20 cellular contexts compared by ENCODE assay signal in the genomic region with DNA sequence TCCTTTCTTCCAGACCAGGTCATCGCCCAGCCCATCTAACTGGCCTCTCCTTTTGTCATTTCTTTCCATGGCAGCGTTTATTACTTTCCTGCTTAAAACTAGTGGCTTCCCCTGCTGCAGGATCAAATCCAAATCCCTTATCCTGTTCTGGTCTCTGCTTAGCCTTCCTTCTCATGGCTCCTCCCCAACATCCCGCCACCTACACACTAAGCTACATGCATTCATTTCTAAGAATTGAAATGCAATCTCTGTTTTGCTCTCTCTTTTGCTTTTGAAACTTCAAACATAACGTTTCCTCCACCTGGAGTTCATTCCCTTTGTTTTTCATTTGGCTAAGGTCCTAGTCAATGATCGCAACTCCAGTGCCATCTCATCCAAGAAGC. TPM values are rescaled to one million over a fixed set of nuclear protein-coding genes. Genes with fewer than 3 reads are reported as not detected.
DNase-seq lines count a peak whose midpoint lies in the region; ATAC-seq, FAIRE-seq and TF ChIP-seq lines count a peak whose summit lies in the region.
"Had no signal": no experiment of that assay in that cellular context is flagged by ENCODE, and none has a peak within 500 bp of the region (broad histone marks: within the 10 kb centered on the region; RNA-seq: fewer than 3 reads in every experiment).

No MANE protein-coding gene starts in this region.

- no peaks in the 10 kb centered on the region for H4K20me1 ChIP-seq in GM23248 (ENCODE audit: insufficient read depth)
- no peaks in the 10 kb centered on the region for H4K20me1 ChIP-seq in fibroblast of lung (ENCODE audit: control insufficient read depth, extremely low read depth, insufficient read depth, low read length)

- H3K27me3 ChIP-seq in GM23248 (replicated peaks; ENCODE audit: insufficient read depth) (no peaks in the 10 kb centered on the region), fibroblast of lung (ENCODE audit: control insufficient read depth, insufficient read depth, low read length) (no peaks in the 10 kb centered on the region)
- H3K27me3 ChIP-seq: body of pancreas, upper lobe of left lung had no signal

- peak overlapping the region; percentile 56 for H3K4me2 ChIP-seq in GM23248 (ENCODE audit: unreplicated experiment)
- no peak overlapping the region for H3K4me2 ChIP-seq in fibroblast of lung (ENCODE audit: extremely low read depth, insufficient read depth, low read length)

- H3K27ac ChIP-seq in GM23248 = peak overlapping the region; percentile 97
- peak overlapping the region; percentile 4 for H3K27ac ChIP-seq in angular gyrus (ENCODE audit: low read depth, low read length)
- peak overlapping the region; percentile 89 for H3K27ac ChIP-seq in fibroblast of lung (ENCODE audit: insufficient read depth, low read length)
- H3K27ac ChIP-seq in skin epidermis = peak overlapping the region in 18 of 21 experiments; percentile 3 to 80 (median 54)
- H3K27ac ChIP-seq: body of pancreas had no signal

- H3K4me3 ChIP-seq in GM23248 = no peak overlapping the region
- no peak overlapping the region for H3K4me3 ChIP-seq in fibroblast of lung (replicated peaks in 1 of 4; ENCODE audit: control extremely low read depth in 1 of 4, insufficient read depth in 1 of 4, low read depth in 3 of 4, low read length in 4 of 4)
- H3K4me3 ChIP-seq in skin epidermis = no peak overlapping the region
- H3K4me3 ChIP-seq: body of pancreas, upper lobe of left lung had no signal

- 78 to 85% methylated on average over 5 of the region's 5 CpGs for WGBS in GM23248 (ENCODE audit: low coverage in 1 of 2, low lambda C conversion rate in 2 of 2, missing lambda C conversion rate in 2 of 2), 2 experiments

- H3K9ac ChIP-seq in GM23248 (peak overlapping the region; percentile 77; the same call in 1 of the 2 replicates), fibroblast of lung (ENCODE audit: insufficient read depth, low read length) (no peak overlapping the region)

- no peak for TF ChIP-seq CTCF in fibroblast of lung (conservative IDR thresholded peaks at IDR 0.05 in 1 of 2, IDR thresholded peaks at IDR 0.05 in 1 of 2; ENCODE audit: low read depth in 1 of 2, low read length in 2 of 2)

- DNase-seq in GM23248 (peak; percentile 39), fibroblast of lung (ENCODE audit: low read depth in 2 of 2) (no peak), NCI-H69 (lab: John Stamatoyannopoulos, UW) (no peak), RCC 7860 (ENCODE audit: low spot score) (no peak)
- DNase-seq: body of pancreas; cortex of kidney; erythroblast; midbrain; NCI-H1105 treated with DMSO at 0.1 percent for 48 hours; NCI-H2081 treated with DMSO at 0.1 percent for 48 hours; nephron progenitor cell; NK-92 treated with Interleukin-12 subunit alpha and Interleukin-12 subunit beta, amount 100 ng/mL, for 24 hours; stimulated activated CD4-positive, alpha-beta T cell treated with anti-CD3 and anti-CD28 coated beads, Interleukin-4, amount 100 ng/mL, for 1 hour; stimulated activated naive CD8-positive, alpha-beta T cell treated with anti-CD3 and anti-CD28 coated beads, Interleukin-15, Interleukin-2, amounts not matched to agents 100 U/mL and 50 U/mL, for 24 hours had no signal

- ATAC-seq in HG02623 (IDR thresholded peaks at IDR 0.05; ENCODE audit: unreplicated experiment) = no peak
- no peak for ATAC-seq in GM18520 (IDR thresholded peaks at IDR 0.05; ENCODE audit: unreplicated experiment)
- ATAC-seq: body of pancreas; stimulated activated naive CD8-positive, alpha-beta T cell treated with anti-CD3 and anti-CD28 coated beads, Interleukin-15, Interleukin-2, amounts not matched to agents 100 U/mL and 50 U/mL, for 24 hours had no signal

- peaks cover 71% of the 10 kb centered on the region for H3K4me1 ChIP-seq in GM23248 (ENCODE audit: insufficient read depth)
- H3K4me1 ChIP-seq in fibroblast of lung (ENCODE audit: control insufficient read depth, extremely low read depth, insufficient read depth, low read length) = peaks cover 28% of the 10 kb centered on the region
- H3K4me1 ChIP-seq: body of pancreas, upper lobe of left lung had no signal

- in situ Hi-C loops in GM23248 (cut with MboI) = no loop called here

- H3F3A ChIP-seq in GM23248 (ENCODE audit: insufficient read depth) = peaks cover 47% of the 10 kb centered on the region

- H3K36me3 ChIP-seq in GM23248 (ENCODE audit: low read depth) (no peaks in the 10 kb centered on the region), fibroblast of lung (ENCODE audit: control insufficient read depth, insufficient read depth, low read length) (no peaks in the 10 kb centered on the region)
- H3K36me3 ChIP-seq: upper lobe of left lung had no signal

- H2AFZ ChIP-seq in GM23248 (no peak overlapping the region), fibroblast of lung (ENCODE audit: low read length) (no peak overlapping the region)

- H3K9me3 ChIP-seq in GM23248 (ENCODE audit: low read depth) = no peaks in the 10 kb centered on the region
- H3K9me3 ChIP-seq in fibroblast of lung (ENCODE audit: control insufficient read depth, insufficient read depth, low read depth, low read length) = no peaks in the 10 kb centered on the region
- H3K9me3 ChIP-seq: body of pancreas, upper lobe of left lung had no signal

- H3K9me2 ChIP-seq in GM23248 (ENCODE audit: insufficient read depth) = no peaks in the 10 kb centered on the region

- FAIRE-seq in RCC 7860 (lab: Jason Lieb, UNC) = no peak
- FAIRE-seq: HTR-8/SVneo had no signal

- no peaks in the 10 kb centered on the region for H3K79me2 ChIP-seq in GM23248 (ENCODE audit: insufficient read depth)
- no peaks in the 10 kb centered on the region for H3K79me2 ChIP-seq in fibroblast of lung (ENCODE audit: control insufficient read depth, insufficient read depth, low read length)

RNA-seq across cellular contexts. Expression of a gene that starts 18.0 kb away (rescaled TPM):
- total RNA-seq in GM23248 (2014; rRNA removed; shearing (Covaris generic)) = 33.5 and 39.9 TPM in 2 replicates
- polyA plus RNA-seq in GM23248 (2016; fragmentation: Nextera tagmentation; extraction: Ambion mirVana) = 30.1 and 31.6 TPM in 2 replicates
- 148 and 297 TPM in 2 replicates for total RNA-seq in fibroblast of lung
- polyA plus RNA-seq in fibroblast of lung = 35.6 and 58.1 TPM in 2 replicates
- 32.5 and 61.7 TPM in 2 replicates for polyA plus RNA-seq in fibroblast of lung (2012)
- 18.6 and 19.3 TPM in 2 replicates for polyA minus RNA-seq in fibroblast of lung (ENCODE audit: low replicate concordance)

Comparison
In these comparisons a context has a peak if more than half of its experiments do, and no peak if none do; other contexts are left out.
1. H3K27ac ChIP-seq: peak in every context shown above with its lines; median percentile 97 in GM23248; 89 in fibroblast of lung; 54 in skin epidermis; 4 in angular gyrus.